In the genomic region with DNA sequence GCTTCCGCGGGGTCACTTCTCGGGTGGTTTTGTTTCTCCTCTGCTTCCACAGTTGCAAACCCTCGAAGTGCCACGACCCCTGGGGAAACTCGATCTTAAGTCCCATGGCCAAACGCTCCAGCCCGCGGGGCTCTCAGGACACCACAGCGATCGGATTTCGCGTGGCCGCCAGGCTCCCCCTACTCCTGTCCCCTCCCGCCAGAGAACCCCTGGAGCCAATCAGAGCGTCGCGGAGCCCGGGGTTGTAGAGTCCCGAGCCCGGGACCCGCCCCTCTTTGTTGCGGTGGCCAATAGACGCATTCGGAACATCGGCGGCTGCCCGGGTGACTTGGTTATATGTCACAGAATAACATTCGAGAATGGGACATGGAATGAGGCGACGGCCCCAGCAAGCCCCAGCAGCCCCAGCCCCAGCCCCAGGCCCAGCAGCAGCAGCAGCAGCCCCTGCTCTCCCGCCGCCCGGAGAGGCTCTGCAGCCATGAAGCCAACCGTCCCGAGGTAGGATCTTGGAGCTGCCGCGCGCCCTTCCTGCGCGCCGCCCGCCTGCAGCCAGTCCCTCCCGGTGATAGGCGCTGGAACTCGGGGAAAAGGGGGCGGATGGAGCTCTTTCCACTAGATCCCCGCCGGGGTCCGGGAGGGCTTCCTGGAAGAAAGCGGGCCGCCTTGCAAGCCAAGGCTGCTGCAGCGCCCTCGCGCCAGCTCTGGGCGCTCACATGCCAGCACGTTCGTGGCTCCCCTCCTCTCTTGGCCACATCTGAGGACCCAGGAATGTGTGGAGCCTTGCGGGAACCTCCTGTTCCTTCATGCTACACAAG, we compare ENCODE assay signal across 8 cellular contexts. TPM values are rescaled to one million over a fixed set of nuclear protein-coding genes. Genes with fewer than 3 reads are reported as not detected.
A peak's percentile ranks its signal among the peaks of the same experiment; 100 is the strongest.
DNase-seq lines count a peak whose midpoint lies in the region; ATAC-seq and TF ChIP-seq lines count a peak whose summit lies in the region.

VASH2 (plus strand) TSS at position 299 of the 815 bp plus-strand sequence. CDS start 1,002 bp downstream, outside the sequence.

- H3K9me3 ChIP-seq in BLaER1 treated with 17β-estradiol and CSF1 and Interleukin-3, amounts not matched to agents 10 nM and 100 nM (replicated peaks in 1 of 11): peaks cover 0 to 7% (median 0%) of the 10 kb centered on the region in 11 experiments; a peak in 2 of 22 replicates
- no peaks in the 10 kb centered on the region for H3K9me3 ChIP-seq in mucosa of descending colon

- peaks cover 0 to 33% (median 0%) of the 10 kb centered on the region in 11 experiments; a peak in 8 of 22 replicates for H3K27me3 ChIP-seq in BLaER1 treated with 17β-estradiol and CSF1 and Interleukin-3, amounts not matched to agents 10 nM and 100 nM

- peak; percentile 69 for TF ChIP-seq POLR2A in GM19099 (IDR thresholded peaks at IDR 0.05; ENCODE audit: extremely low read depth, insufficient read length, low read depth)

- intact Hi-C loops in mucosa of descending colon (cut with DNase I, micrococcal nuclease): no loop called here

- peaks cover 0 to 13% (median 0%) of the 10 kb centered on the region in 11 experiments; a peak in 2 of 22 replicates for H3K36me3 ChIP-seq in BLaER1 treated with 17β-estradiol and CSF1 and Interleukin-3, amounts not matched to agents 10 nM and 100 nM
- H3K36me3 ChIP-seq in mucosa of descending colon (ENCODE audit: low read depth): no peaks in the 10 kb centered on the region

- ATAC-seq in HG03354 (IDR thresholded peaks at IDR 0.05; ENCODE audit: poor library complexity, severe bottlenecking, unreplicated experiment): peak; percentile 96
- ATAC-seq in mucosa of descending colon: peak; percentile 97

- DNase-seq in NCI-H524 (lab: John Stamatoyannopoulos, UW) (peak; percentile 75 to 90), epithelial cell of esophagus (ENCODE audit: low read depth) (peak; percentile 72), mucosa of descending colon (peak; percentile 79 to 83 (median 81))
- DNase-seq in activated CD8-positive, alpha-beta memory T cell treated with anti-CD3 and anti-CD28 coated beads for 24 hours: peak; percentile 75
- peak; percentile 2 to 20 for DNase-seq in stimulated activated CD8-positive, alpha-beta memory T cell treated with anti-CD3 and anti-CD28 coated beads, Interleukin-7, amount 100 ng/mL, for 1 hour (ENCODE audit: low read depth in 2 of 2)

- H3K4me3 ChIP-seq in BLaER1 treated with 17β-estradiol and CSF1 and Interleukin-3, amounts not matched to agents 10 nM and 100 nM: peak within 1 kb of the TSS; percentile 59 to 77 (median 70)
- H3K4me3 ChIP-seq in epithelial cell of esophagus (ENCODE audit: low read length): peak within 1 kb of the TSS; percentile 42
- H3K4me3 ChIP-seq in mucosa of descending colon: no peak within 1 kb of the TSS

- TF ChIP-seq CTCF in epithelial cell of esophagus (IDR thresholded peaks at IDR 0.05; ENCODE audit: insufficient read depth, low read depth, low read length, missing control alignments) (no peak), mucosa of descending colon (IDR thresholded peaks at IDR 0.05) (no peak)

- H4K20me1 ChIP-seq in BLaER1 treated with 17β-estradiol and CSF1 and Interleukin-3, amounts not matched to agents 10 nM and 100 nM: peaks cover 0 to 4% (median 0%) of the 10 kb centered on the region in 11 experiments; a peak in 1 of 22 replicates

- peaks cover 22 to 45% (median 39%) of the 10 kb centered on the region in 10 experiments for H3K4me1 ChIP-seq in BLaER1 treated with 17β-estradiol and CSF1 and Interleukin-3, amounts not matched to agents 10 nM and 100 nM
- H3K4me1 ChIP-seq in mucosa of descending colon (ENCODE audit: low read depth): peaks cover 18% of the 10 kb centered on the region

- peak within 1 kb of the TSS; percentile 49 to 83 (median 72); a peak in 21 of 22 replicates for H3K9ac ChIP-seq in BLaER1 treated with 17β-estradiol and CSF1 and Interleukin-3, amounts not matched to agents 10 nM and 100 nM

- H3K4me2 ChIP-seq in BLaER1 treated with 17β-estradiol and CSF1 and Interleukin-3, amounts not matched to agents 10 nM and 100 nM: peak within 1 kb of the TSS; percentile 92 to 100 (median 99)

- peak within 1 kb of the TSS in 8 of 11 experiments; percentile 46 to 73 (median 59); a peak in 15 of 22 replicates for H3K27ac ChIP-seq in BLaER1 treated with 17β-estradiol and CSF1 and Interleukin-3, amounts not matched to agents 10 nM and 100 nM

RNA-seq across cellular contexts. Expression of gene VASH2, which starts in this region (rescaled TPM):
- under 1 TPM; 0.25 to 0.78 (median 0.41) TPM for total RNA-seq in mucosa of descending colon

Comparison
In these comparisons a context has a peak if more than half of its experiments do, and no peak if none do; other contexts are left out.
1. Peak in DNase-seq and ATAC-seq in mucosa of descending colon; RNA of the gene not detected or under 1 TPM.
2. DNase-seq: peak in every context shown above with its lines; median percentile 82 in NCI-H524; 81 in mucosa of descending colon; 75 in activated CD8-positive, alpha-beta memory T cell treated with anti-CD3 and anti-CD28 coated beads for 24 hours; 72 in epithelial cell of esophagus; 11 in stimulated activated CD8-positive, alpha-beta memory T cell treated with anti-CD3 and anti-CD28 coated beads, Interleukin-7, amount 100 ng/mL, for 1 hour.